13 cellular contexts compared by ENCODE assay signal in the genomic region with DNA sequence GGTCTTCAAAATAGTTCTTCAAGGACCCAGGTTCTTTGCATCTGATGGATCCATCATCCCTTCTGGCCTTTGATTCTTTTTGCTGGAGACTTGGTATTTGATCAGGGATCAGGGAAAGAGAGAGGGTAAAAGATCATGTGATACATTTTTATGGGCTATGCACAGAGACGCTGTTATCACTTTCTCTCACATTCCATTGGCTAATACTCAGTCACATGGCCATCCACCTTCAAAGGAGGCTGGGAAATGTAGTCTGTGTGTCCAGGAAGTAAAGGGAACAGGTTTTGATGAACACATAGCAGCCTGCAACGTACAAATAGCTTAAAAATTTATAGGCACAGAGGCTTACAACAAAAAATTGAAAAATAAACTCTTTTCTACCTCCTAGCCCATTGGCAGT.
A peak's percentile ranks its signal among the peaks of the same experiment; 100 is the strongest.
DNase-seq lines count a peak whose midpoint lies in the region; ATAC-seq and TF ChIP-seq lines count a peak whose summit lies in the region.
"Had no signal": no experiment of that assay in that cellular context is flagged by ENCODE, and none has a peak within 500 bp of the region (broad histone marks: within the 10 kb centered on the region; RNA-seq: fewer than 3 reads in every experiment).

No MANE protein-coding gene starts in this region.

- H3K36me3 ChIP-seq in brain microvascular endothelial cell (replicated peaks), result no peaks in the 10 kb centered on the region
- H3K36me3 ChIP-seq: neural progenitor cell had no signal

- H3K4me1 Mint-ChIP-seq in stimulated activated naive CD8-positive, alpha-beta T cell treated with anti-CD3 and anti-CD28 coated beads, Interleukin-15, amount 100 ng/mL, for 72 hours, result peaks cover 15% of the 10 kb centered on the region

- TF ChIP-seq CTCF in brain microvascular endothelial cell (IDR thresholded peaks at IDR 0.05; ENCODE audit: low read depth, low read length, missing control alignments), result no peak

- H3K27me3 ChIP-seq in brain microvascular endothelial cell (replicated peaks), result no peaks in the 10 kb centered on the region
- H3K27me3 ChIP-seq: neural progenitor cell had no signal

- in situ Hi-C loops in brain microvascular endothelial cell (cut with HindIII; ENCODE audit: low pct_ligation_motif_present, low sequenced_read_pairs), result no loop called here

- peak; percentile 4 for DNase-seq in brain microvascular endothelial cell
- no peak for DNase-seq in retina
- no peak for DNase-seq in NCI-H69 (lab: John Stamatoyannopoulos, UW)
- DNase-seq in stimulated activated naive CD8-positive, alpha-beta T cell treated with anti-CD3 and anti-CD28 coated beads, Interleukin-15, amount 100 ng/mL, for 72 hours, result no peak
- DNase-seq: activated naive CD8-positive, alpha-beta T cell treated with anti-CD3 and anti-CD28 coated beads, Interleukin-2, amount 10 ng/mL, durations not matched to agents 7 days and 5 days; islet precursor cell; stimulated activated CD4-positive, alpha-beta T cell treated with anti-CD3 and anti-CD28 coated beads, Interleukin-2, amount 100 ng/mL, for 24 hours; substantia nigra had no signal

- H3K4me3 Mint-ChIP-seq in stimulated activated naive CD8-positive, alpha-beta T cell treated with anti-CD3 and anti-CD28 coated beads, Interleukin-15, amount 100 ng/mL, for 72 hours, result no peak overlapping the region
- H3K4me3 Mint-ChIP-seq: activated naive CD8-positive, alpha-beta T cell treated with anti-CD3 and anti-CD28 coated beads, Interleukin-2, amount 10 ng/mL, durations not matched to agents 7 days and 5 days; neural progenitor cell had no signal

- no peak overlapping the region for H3K27ac ChIP-seq in brain microvascular endothelial cell
- H3K27ac ChIP-seq: neural progenitor cell had no signal

- peak; percentile 54 for ATAC-seq in GM18498 (IDR thresholded peaks at IDR 0.05; ENCODE audit: unreplicated experiment)
- peak; percentile 58 for ATAC-seq in GM21515 (IDR thresholded peaks at IDR 0.05; ENCODE audit: unreplicated experiment)
- ATAC-seq in HG03432 (IDR thresholded peaks at IDR 0.05; ENCODE audit: unreplicated experiment), result peak; percentile 59
- ATAC-seq in GM19324 (IDR thresholded peaks at IDR 0.05; ENCODE audit: low FRiP score, unreplicated experiment), result no peak
- ATAC-seq in stimulated activated naive CD8-positive, alpha-beta T cell treated with anti-CD3 and anti-CD28 coated beads, Interleukin-15, amount 100 ng/mL, for 72 hours, result no peak

- peaks cover 6% of the 10 kb centered on the region for H3K27me3 Mint-ChIP-seq in stimulated activated naive CD8-positive, alpha-beta T cell treated with anti-CD3 and anti-CD28 coated beads, Interleukin-15, amount 100 ng/mL, for 72 hours
- H3K27me3 Mint-ChIP-seq: activated naive CD8-positive, alpha-beta T cell treated with anti-CD3 and anti-CD28 coated beads, Interleukin-2, amount 10 ng/mL, durations not matched to agents 7 days and 5 days had no signal

- H3K9me3 Mint-ChIP-seq in stimulated activated naive CD8-positive, alpha-beta T cell treated with anti-CD3 and anti-CD28 coated beads, Interleukin-15, amount 100 ng/mL, for 72 hours, result no peaks in the 10 kb centered on the region
- H3K9me3 Mint-ChIP-seq: activated naive CD8-positive, alpha-beta T cell treated with anti-CD3 and anti-CD28 coated beads, Interleukin-2, amount 10 ng/mL, durations not matched to agents 7 days and 5 days; neural progenitor cell had no signal

- H3K27ac Mint-ChIP-seq in stimulated activated naive CD8-positive, alpha-beta T cell treated with anti-CD3 and anti-CD28 coated beads, Interleukin-15, amount 100 ng/mL, for 72 hours, result no peak overlapping the region
- H3K27ac Mint-ChIP-seq: activated naive CD8-positive, alpha-beta T cell treated with anti-CD3 and anti-CD28 coated beads, Interleukin-2, amount 10 ng/mL, durations not matched to agents 7 days and 5 days; neural progenitor cell had no signal

- H3K4me3 ChIP-seq in brain microvascular endothelial cell (ENCODE audit: low read depth, low read length), result no peak overlapping the region
- H3K4me3 ChIP-seq: neural progenitor cell had no signal

Comparison
In these comparisons a context has a peak if more than half of its experiments do, and no peak if none do; other contexts are left out.
1. ATAC-seq: peak in GM18498 (single experiment), GM21515 (single experiment) and HG03432 (single experiment); none in GM19324 (single experiment) and stimulated activated naive CD8-positive, alpha-beta T cell treated with anti-CD3 and anti-CD28 coated beads, Interleukin-15, amount 100 ng/mL, for 72 hours (single experiment).